In genomic region chr22:36355894-36356293, GRCh38 we compare ENCODE assay signal across 10 cellular contexts. TPM values are rescaled to one million over a fixed set of nuclear protein-coding genes. Genes with fewer than 3 reads are reported as not detected.
DNase-seq lines count a peak whose midpoint lies in the region; ATAC-seq and TF ChIP-seq lines count a peak whose summit lies in the region.
"Had no signal": no experiment of that assay in that cellular context is flagged by ENCODE, and none has a peak within 500 bp of the region (broad histone marks: within the 10 kb centered on the region; RNA-seq: fewer than 3 reads in every experiment).

No MANE protein-coding gene starts in this region.

- in situ Hi-C loops in ACHN (cut with HindIII; ENCODE audit: low pct_ligation_motif_present, low pct_unique_long_range_greater_than_20kb, low sequenced_read_pairs), result no loop called here

- H3K27me3 ChIP-seq in body of pancreas (no peaks in the 10 kb centered on the region), muscle layer of duodenum (ENCODE audit: low read depth, low read length) (no peaks in the 10 kb centered on the region)
- H3K27me3 ChIP-seq: BE2C had no signal

- H3K36me3 ChIP-seq in body of pancreas (replicated peaks in 1 of 2; ENCODE audit: insufficient read depth in 1 of 2, low read depth in 2 of 2) (peaks cover 0 to 2% of the 10 kb centered on the region in 2 donors), muscle layer of duodenum (ENCODE audit: control insufficient read depth in 1 of 2, insufficient read depth in 2 of 2, low read length in 2 of 2) (no peaks in the 10 kb centered on the region)
- H3K36me3 ChIP-seq: BE2C had no signal

- H3K27me3 Mint-ChIP-seq in activated naive CD4-positive, alpha-beta T cell treated with anti-CD3 and anti-CD28 coated beads for 36 hours (ENCODE audit: low read depth), result no peaks in the 10 kb centered on the region
- no peaks in the 10 kb centered on the region for H3K27me3 Mint-ChIP-seq in type B pancreatic cell

- H3K4me3 ChIP-seq in body of pancreas (no peak overlapping the region), muscle layer of duodenum (ENCODE audit: low read depth in 1 of 2, low read length in 2 of 2) (peak overlapping the region in 1 of 2 donors; percentile 34)

- CTCF ChIA-PET in activated naive CD4-positive, alpha-beta T cell treated with anti-CD3 and anti-CD28 coated beads for 36 hours (lab: Charles Lee), result interaction anchor here (0.9 to 1.4 kb wide), 7 partner anchors 9 to 131 kb away, joined by 3 to 7 read pairs (median 3); partner anchors contain the start of gene MYH9

- TF ChIP-seq CTCF in body of pancreas (IDR thresholded peaks at IDR 0.05) (no peak), type B pancreatic cell (conservative IDR thresholded peaks at IDR 0.05) (no peak)

- peaks cover 98% of the 10 kb centered on the region for H3K4me1 Mint-ChIP-seq in activated naive CD4-positive, alpha-beta T cell treated with anti-CD3 and anti-CD28 coated beads for 36 hours (ENCODE audit: low read depth)
- H3K4me1 Mint-ChIP-seq in type B pancreatic cell (ENCODE audit: unreplicated experiment), result peaks cover 69% of the 10 kb centered on the region

- peaks cover 40% of the 10 kb centered on the region for H3K36me3 Mint-ChIP-seq in activated naive CD4-positive, alpha-beta T cell treated with anti-CD3 and anti-CD28 coated beads for 36 hours (ENCODE audit: low read depth)
- peaks cover 13% of the 10 kb centered on the region for H3K36me3 Mint-ChIP-seq in type B pancreatic cell

- intact Hi-C loops in activated naive CD4-positive, alpha-beta T cell treated with anti-CD3 and anti-CD28 coated beads for 36 hours (cut with micrococcal nuclease), result no loop called here
- intact Hi-C loops in body of pancreas (cut with DNase I), result no loop called here

- 31 to 43% methylated on average over 6 of the region's 6 CpGs for WGBS in body of pancreas, 2 donors

- H3K27ac ChIP-seq in body of pancreas (peak overlapping the region; percentile 48 to 98 (median 94)), muscle layer of duodenum (ENCODE audit: low read length) (peak overlapping the region; percentile 84)

- H3K4me3 Mint-ChIP-seq in activated naive CD4-positive, alpha-beta T cell treated with anti-CD3 and anti-CD28 coated beads for 36 hours, result peak overlapping the region; percentile 43
- H3K4me3 Mint-ChIP-seq in type B pancreatic cell, result no peak overlapping the region

- no peak for DNase-seq in activated naive CD4-positive, alpha-beta T cell treated with anti-CD3 and anti-CD28 coated beads for 36 hours
- no peak for DNase-seq in activated naive CD4-positive, alpha-beta T cell treated with Interleukin-2 at 50 U/mL for 16 hours
- DNase-seq in body of pancreas (peak in 3 of 4 donors; percentile 56 to 71 (median 69)), type B pancreatic cell (ENCODE audit: extremely low spot score, unreplicated experiment) (no peak), SIG-M5 treated with dmso at 0.1 percent for 504 hours (lab: John Stamatoyannopoulos, UW; ENCODE audit: unreplicated experiment) (no peak), ACHN (no peak)
- no peak for DNase-seq in stimulated activated naive CD4-positive, alpha-beta T cell (lab: John Stamatoyannopoulos, UW)
- DNase-seq: BE2C had no signal

- peak in 1 of 3 donors; percentile 6 for TF ChIP-seq POLR2A in body of pancreas (IDR thresholded peaks at IDR 0.05)

- H3K9me3 ChIP-seq in body of pancreas, result no peaks in the 10 kb centered on the region
- no peaks in the 10 kb centered on the region for H3K9me3 ChIP-seq in muscle layer of duodenum (ENCODE audit: control insufficient read depth in 1 of 2, low read length in 2 of 2)
- H3K9me3 ChIP-seq: BE2C had no signal

- no peaks in the 10 kb centered on the region for H3K9me3 Mint-ChIP-seq in activated naive CD4-positive, alpha-beta T cell treated with anti-CD3 and anti-CD28 coated beads for 36 hours
- no peaks in the 10 kb centered on the region for H3K9me3 Mint-ChIP-seq in type B pancreatic cell

- H3K27ac Mint-ChIP-seq in activated naive CD4-positive, alpha-beta T cell treated with anti-CD3 and anti-CD28 coated beads for 36 hours, result peak overlapping the region; percentile 96
- H3K27ac Mint-ChIP-seq in type B pancreatic cell, result peak overlapping the region; percentile 74

- H3K4me1 ChIP-seq in body of pancreas (peaks cover 97% of the 10 kb centered on the region), muscle layer of duodenum (ENCODE audit: control insufficient read depth in 1 of 2, insufficient read depth in 2 of 2, low read length in 2 of 2) (peaks cover 42 to 90% of the 10 kb centered on the region in 2 donors)
- H3K4me1 ChIP-seq: BE2C had no signal

- no peak for ATAC-seq in body of pancreas
- ATAC-seq: activated CD4-positive, CD25-positive, alpha-beta regulatory T cell treated with anti-CD3 and anti-CD28 coated beads, Interleukin-2, amount 50 U/mL, for 24 hours had no signal

RNA-seq across cellular contexts. Expression of gene MYH9, which starts 31.9 kb away (rescaled TPM):
- total RNA-seq in activated naive CD4-positive, alpha-beta T cell treated with anti-CD3 and anti-CD28 coated beads for 36 hours, result 100 to 1,000 TPM; 574 to 625 TPM
- 100 to 1,000 TPM; 294 to 323 TPM for total RNA-seq in body of pancreas
- total RNA-seq in type B pancreatic cell (ENCODE audit: low replicate concordance), result 277 and 364 TPM in 2 replicates

Comparison
In these comparisons a context has a peak if more than half of its experiments do, and no peak if none do; other contexts are left out.
1. DNase-seq: peak in body of pancreas (3 of 4); none in activated naive CD4-positive, alpha-beta T cell treated with anti-CD3 and anti-CD28 coated beads for 36 hours (single experiment), activated naive CD4-positive, alpha-beta T cell treated with Interleukin-2 at 50 U/mL for 16 hours (single experiment), type B pancreatic cell (single experiment), SIG-M5 treated with dmso at 0.1 percent for 504 hours (single experiment), stimulated activated naive CD4-positive, alpha-beta T cell (0 of 6) and ACHN (single experiment).